8 cellular contexts compared by ENCODE assay signal in genomic region chr1:67723620-67724019, GRCh38. TPM values are rescaled to one million over a fixed set of nuclear protein-coding genes. Genes with fewer than 3 reads are reported as not detected.
A peak's percentile ranks its signal among the peaks of the same experiment; 100 is the strongest.
DNase-seq lines count a peak whose midpoint lies in the region; ATAC-seq and TF ChIP-seq lines count a peak whose summit lies in the region.

No MANE protein-coding gene starts in this region.

- intact Hi-C loops in PC-3 (cut with micrococcal nuclease): no loop called here
- intact Hi-C loops in left ventricle myocardium superior (cut with micrococcal nuclease): no loop called here

- no peak for TF ChIP-seq CTCF in PC-3 (conservative IDR thresholded peaks at IDR 0.05; ENCODE audit: low read depth, low read length)

- POLR2A ChIA-PET in PC-3 (lab: Charles Lee; ENCODE audit: unreplicated experiment): interaction anchor here (0.5 kb wide), 2 partner anchors 39 to 787 kb away, joined by 6 to 15 read pairs; partner anchors contain the start of gene GADD45A

- H3K9ac ChIP-seq in PC-3 (ENCODE audit: low read length): no peak overlapping the region

- H4K20me1 ChIP-seq in PC-3 (ENCODE audit: low read length): no peaks in the 10 kb centered on the region

- BruUV-seq in PC-3 (replicated peaks; lab: Mats Ljungman, UMichigan): no TSS peak

- peak overlapping the region; percentile 51 for H3K4me2 ChIP-seq in PC-3 (ENCODE audit: low read length)

- peaks cover 5% of the 10 kb centered on the region for H3F3A ChIP-seq in PC-3 (ENCODE audit: low read length, unreplicated experiment)

- no peak overlapping the region for H3K4me3 ChIP-seq in PC-3 (ENCODE audit: low read length)

- H3K9me2 ChIP-seq in PC-3 (replicated peaks; ENCODE audit: low read length): no peaks in the 10 kb centered on the region

- DNase-seq in HCEC 1CT: peak; percentile 86
- peak; percentile 85 for DNase-seq in PC-3
- DNase-seq in left ventricle myocardium superior: no peak
- DNase-seq in HuH-7.5 (ENCODE audit: low spot score): no peak
- no peak for DNase-seq in effector CD4-positive, alpha-beta T cell
- no peak for DNase-seq in DMS 273 (lab: John Stamatoyannopoulos, UW; ENCODE audit: unreplicated experiment)
- no peak for DNase-seq in DMS114 treated with DMSO at 0.1 percent for 48 hours (lab: John Stamatoyannopoulos, UW; ENCODE audit: unreplicated experiment)

- H3K36me3 ChIP-seq in PC-3 (ENCODE audit: low read depth, low read length): no peaks in the 10 kb centered on the region

- H3K27me3 ChIP-seq in PC-3 (ENCODE audit: low read length): no peaks in the 10 kb centered on the region

- peaks cover 53% of the 10 kb centered on the region for H3K4me1 ChIP-seq in PC-3 (ENCODE audit: insufficient read depth, low read length)

- no peaks in the 10 kb centered on the region for H3K9me3 ChIP-seq in PC-3 (ENCODE audit: low read length)

- peaks cover 9% of the 10 kb centered on the region; the same call in 1 of the 2 replicates for H3K79me2 ChIP-seq in PC-3 (ENCODE audit: low read length)

- H3K27ac ChIP-seq in PC-3 (ENCODE audit: low read length): peak overlapping the region; percentile 82

- H2AFZ ChIP-seq in PC-3 (ENCODE audit: low read length): no peak overlapping the region

- ATAC-seq in GM18498 (IDR thresholded peaks at IDR 0.05; ENCODE audit: unreplicated experiment): peak; percentile 65
- ATAC-seq in PC-3: peak; percentile 81
- ATAC-seq in left ventricle myocardium superior: peak; percentile 70

- CTCF ChIA-PET in PC-3 (lab: Charles Lee): no interaction called here

RNA-seq across cellular contexts. Expression of gene GADD45A, which starts 38.6 kb away (rescaled TPM):
- 129 and 153 TPM in 2 replicates for total RNA-seq in PC-3 (2014; rRNA removed)
- 46.6 TPM for total RNA-seq in left ventricle myocardium superior

Comparison
In these comparisons a context has a peak if more than half of its experiments do, and no peak if none do; other contexts are left out.
1. DNase-seq: peak in HCEC 1CT (single experiment) and PC-3 (single experiment); none in left ventricle myocardium superior (single experiment), HuH-7.5 (single experiment), effector CD4-positive, alpha-beta T cell (single experiment), DMS 273 (single experiment) and DMS114 treated with DMSO at 0.1 percent for 48 hours (single experiment).
2. Peak in every context shown above with its lines, with median percentiles within 50 percentile points of each other: ATAC-seq.